Comparison of ENCODE assay signal across 1 cellular context in the genomic region with DNA sequence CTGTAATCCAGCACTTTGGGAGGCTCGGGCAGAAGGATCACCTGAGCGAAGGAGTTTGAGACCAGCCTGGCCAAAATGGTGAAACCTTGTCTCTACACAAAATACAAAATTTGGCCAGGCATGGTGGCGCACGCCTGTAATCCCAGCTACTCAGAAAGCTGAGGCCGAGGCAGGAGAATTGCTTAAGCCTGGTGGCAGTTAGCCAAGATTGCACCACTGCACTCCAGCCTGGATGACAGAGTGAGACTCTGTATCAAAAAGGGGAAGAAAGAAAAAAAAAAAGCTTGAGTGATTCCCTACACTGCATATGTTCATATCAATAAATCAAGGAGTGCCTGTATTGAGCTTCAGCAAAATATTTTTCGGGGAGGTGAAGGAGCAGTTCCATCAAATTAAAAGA.
TF ChIP-seq lines count a peak whose summit lies in the region.

No MANE protein-coding gene starts in this region.

TF ChIP-seq in GM23338, 12 proteins besides CTCF, POLR2A, EP300 and RAD21 (continued from another document):
- TF ChIP-seq, protein P1, sequence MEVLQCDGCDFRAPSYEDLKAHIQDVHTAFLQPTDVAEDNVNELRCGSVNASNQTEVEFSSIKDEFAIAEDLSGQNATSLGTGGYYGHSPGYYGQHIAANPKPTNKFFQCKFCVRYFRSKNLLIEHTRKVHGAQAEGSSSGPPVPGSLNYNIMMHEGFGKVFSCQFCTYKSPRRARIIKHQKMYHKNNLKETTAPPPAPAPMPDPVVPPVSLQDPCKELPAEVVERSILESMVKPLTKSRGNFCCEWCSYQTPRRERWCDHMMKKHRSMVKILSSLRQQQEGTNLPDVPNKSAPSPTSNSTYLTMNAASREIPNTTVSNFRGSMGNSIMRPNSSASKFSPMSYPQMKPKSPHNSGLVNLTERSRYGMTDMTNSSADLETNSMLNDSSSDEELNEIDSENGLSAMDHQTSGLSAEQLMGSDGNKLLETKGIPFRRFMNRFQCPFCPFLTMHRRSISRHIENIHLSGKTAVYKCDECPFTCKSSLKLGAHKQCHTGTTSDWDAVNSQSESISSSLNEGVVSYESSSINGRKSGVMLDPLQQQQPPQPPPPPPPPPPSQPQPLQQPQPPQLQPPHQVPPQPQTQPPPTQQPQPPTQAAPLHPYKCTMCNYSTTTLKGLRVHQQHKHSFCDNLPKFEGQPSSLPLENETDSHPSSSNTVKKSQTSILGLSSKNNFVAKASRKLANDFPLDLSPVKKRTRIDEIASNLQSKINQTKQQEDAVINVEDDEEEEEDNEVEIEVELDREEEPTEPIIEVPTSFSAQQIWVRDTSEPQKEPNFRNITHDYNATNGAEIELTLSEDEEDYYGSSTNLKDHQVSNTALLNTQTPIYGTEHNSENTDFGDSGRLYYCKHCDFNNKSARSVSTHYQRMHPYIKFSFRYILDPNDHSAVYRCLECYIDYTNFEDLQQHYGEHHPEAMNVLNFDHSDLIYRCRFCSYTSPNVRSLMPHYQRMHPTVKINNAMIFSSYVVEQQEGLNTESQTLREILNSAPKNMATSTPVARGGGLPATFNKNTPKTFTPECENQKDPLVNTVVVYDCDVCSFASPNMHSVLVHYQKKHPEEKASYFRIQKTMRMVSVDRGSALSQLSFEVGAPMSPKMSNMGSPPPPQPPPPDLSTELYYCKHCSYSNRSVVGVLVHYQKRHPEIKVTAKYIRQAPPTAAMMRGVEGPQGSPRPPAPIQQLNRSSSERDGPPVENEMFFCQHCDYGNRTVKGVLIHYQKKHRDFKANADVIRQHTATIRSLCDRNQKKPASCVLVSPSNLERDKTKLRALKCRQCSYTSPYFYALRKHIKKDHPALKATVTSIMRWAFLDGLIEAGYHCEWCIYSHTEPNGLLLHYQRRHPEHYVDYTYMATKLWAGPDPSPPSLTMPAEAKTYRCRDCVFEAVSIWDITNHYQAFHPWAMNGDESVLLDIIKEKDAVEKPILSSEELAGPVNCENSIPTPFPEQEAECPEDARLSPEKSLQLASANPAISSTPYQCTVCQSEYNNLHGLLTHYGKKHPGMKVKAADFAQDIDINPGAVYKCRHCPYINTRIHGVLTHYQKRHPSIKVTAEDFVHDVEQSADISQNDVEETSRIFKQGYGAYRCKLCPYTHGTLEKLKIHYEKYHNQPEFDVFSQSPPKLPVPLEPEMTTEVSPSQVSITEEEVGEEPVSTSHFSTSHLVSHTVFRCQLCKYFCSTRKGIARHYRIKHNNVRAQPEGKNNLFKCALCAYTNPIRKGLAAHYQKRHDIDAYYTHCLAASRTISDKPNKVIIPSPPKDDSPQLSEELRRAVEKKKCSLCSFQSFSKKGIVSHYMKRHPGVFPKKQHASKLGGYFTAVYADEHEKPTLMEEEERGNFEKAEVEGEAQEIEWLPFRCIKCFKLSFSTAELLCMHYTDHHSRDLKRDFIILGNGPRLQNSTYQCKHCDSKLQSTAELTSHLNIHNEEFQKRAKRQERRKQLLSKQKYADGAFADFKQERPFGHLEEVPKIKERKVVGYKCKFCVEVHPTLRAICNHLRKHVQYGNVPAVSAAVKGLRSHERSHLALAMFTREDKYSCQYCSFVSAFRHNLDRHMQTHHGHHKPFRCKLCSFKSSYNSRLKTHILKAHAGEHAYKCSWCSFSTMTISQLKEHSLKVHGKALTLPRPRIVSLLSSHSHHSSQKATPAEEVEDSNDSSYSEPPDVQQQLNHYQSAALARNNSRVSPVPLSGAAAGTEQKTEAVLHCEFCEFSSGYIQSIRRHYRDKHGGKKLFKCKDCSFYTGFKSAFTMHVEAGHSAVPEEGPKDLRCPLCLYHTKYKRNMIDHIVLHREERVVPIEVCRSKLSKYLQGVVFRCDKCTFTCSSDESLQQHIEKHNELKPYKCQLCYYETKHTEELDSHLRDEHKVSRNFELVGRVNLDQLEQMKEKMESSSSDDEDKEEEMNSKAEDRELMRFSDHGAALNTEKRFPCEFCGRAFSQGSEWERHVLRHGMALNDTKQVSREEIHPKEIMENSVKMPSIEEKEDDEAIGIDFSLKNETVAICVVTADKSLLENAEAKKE (CRISPR knock-in tag; IDR thresholded peaks at IDR 0.05) = no peak
- TF ChIP-seq EZH2 (IDR thresholded peaks at IDR 0.05; ENCODE audit: low read depth, unreplicated experiment) (no peak), CREB1 (CRISPR knock-in tag; IDR thresholded peaks at IDR 0.05; ENCODE audit: low read depth) (no peak), JUNB (IDR thresholded peaks at IDR 0.05; ENCODE audit: unreplicated experiment) (no peak), STAT1 (IDR thresholded peaks at IDR 0.05; ENCODE audit: unreplicated experiment) (no peak), EZH2phosphoT487 (IDR thresholded peaks at IDR 0.05; ENCODE audit: unreplicated experiment) (no peak), ZNF331 (CRISPR knock-in tag; IDR thresholded peaks at IDR 0.05; ENCODE audit: low read depth) (no peak)
- TF ChIP-seq, protein P2, sequence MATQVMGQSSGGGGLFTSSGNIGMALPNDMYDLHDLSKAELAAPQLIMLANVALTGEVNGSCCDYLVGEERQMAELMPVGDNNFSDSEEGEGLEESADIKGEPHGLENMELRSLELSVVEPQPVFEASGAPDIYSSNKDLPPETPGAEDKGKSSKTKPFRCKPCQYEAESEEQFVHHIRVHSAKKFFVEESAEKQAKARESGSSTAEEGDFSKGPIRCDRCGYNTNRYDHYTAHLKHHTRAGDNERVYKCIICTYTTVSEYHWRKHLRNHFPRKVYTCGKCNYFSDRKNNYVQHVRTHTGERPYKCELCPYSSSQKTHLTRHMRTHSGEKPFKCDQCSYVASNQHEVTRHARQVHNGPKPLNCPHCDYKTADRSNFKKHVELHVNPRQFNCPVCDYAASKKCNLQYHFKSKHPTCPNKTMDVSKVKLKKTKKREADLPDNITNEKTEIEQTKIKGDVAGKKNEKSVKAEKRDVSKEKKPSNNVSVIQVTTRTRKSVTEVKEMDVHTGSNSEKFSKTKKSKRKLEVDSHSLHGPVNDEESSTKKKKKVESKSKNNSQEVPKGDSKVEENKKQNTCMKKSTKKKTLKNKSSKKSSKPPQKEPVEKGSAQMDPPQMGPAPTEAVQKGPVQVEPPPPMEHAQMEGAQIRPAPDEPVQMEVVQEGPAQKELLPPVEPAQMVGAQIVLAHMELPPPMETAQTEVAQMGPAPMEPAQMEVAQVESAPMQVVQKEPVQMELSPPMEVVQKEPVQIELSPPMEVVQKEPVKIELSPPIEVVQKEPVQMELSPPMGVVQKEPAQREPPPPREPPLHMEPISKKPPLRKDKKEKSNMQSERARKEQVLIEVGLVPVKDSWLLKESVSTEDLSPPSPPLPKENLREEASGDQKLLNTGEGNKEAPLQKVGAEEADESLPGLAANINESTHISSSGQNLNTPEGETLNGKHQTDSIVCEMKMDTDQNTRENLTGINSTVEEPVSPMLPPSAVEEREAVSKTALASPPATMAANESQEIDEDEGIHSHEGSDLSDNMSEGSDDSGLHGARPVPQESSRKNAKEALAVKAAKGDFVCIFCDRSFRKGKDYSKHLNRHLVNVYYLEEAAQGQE (IDR thresholded peaks at IDR 0.05; ENCODE audit: unreplicated experiment) = no peak
- TF ChIP-seq, protein P3, sequence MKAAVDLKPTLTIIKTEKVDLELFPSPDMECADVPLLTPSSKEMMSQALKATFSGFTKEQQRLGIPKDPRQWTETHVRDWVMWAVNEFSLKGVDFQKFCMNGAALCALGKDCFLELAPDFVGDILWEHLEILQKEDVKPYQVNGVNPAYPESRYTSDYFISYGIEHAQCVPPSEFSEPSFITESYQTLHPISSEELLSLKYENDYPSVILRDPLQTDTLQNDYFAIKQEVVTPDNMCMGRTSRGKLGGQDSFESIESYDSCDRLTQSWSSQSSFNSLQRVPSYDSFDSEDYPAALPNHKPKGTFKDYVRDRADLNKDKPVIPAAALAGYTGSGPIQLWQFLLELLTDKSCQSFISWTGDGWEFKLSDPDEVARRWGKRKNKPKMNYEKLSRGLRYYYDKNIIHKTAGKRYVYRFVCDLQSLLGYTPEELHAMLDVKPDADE (IDR thresholded peaks at IDR 0.05) = no peak
